ENCODE assay signal across 8 cellular contexts in genomic region chr17:15849054-15849453, GRCh38.
A peak's percentile ranks its signal among the peaks of the same experiment; 100 is the strongest.
DNase-seq lines count a peak whose midpoint lies in the region; ATAC-seq, FAIRE-seq and TF ChIP-seq lines count a peak whose summit lies in the region.
"Not testable (repeated sequence)": the region's sequence is repeated elsewhere in the genome, so short reads cannot be mapped to it uniquely, and the experiment has no call there.

No MANE protein-coding gene starts in this region.

- H3K4me1 ChIP-seq in effector memory CD4-positive, alpha-beta T cell (ENCODE audit: control insufficient read depth, insufficient read depth, low read length, poor library complexity, severe bottlenecking); keratinocyte (ENCODE audit: control insufficient read depth, extremely low read depth, insufficient read depth, low read length); upper lobe of right lung: not testable (repeated sequence)

- H3K79me2 ChIP-seq in keratinocyte (ENCODE audit: control insufficient read depth, insufficient read depth, low read length): not testable (repeated sequence)

- not testable (repeated sequence) for H3K27me3 ChIP-seq in MG63; effector memory CD4-positive, alpha-beta T cell (replicated peaks; ENCODE audit: control insufficient read depth, insufficient read depth, low read length, poor library complexity, severe bottlenecking); keratinocyte (ENCODE audit: control insufficient read depth, extremely low read depth, insufficient read depth, low read length); upper lobe of right lung

- peak; percentile 45 for DNase-seq in MG63
- DNase-seq in T-helper 9 cell: peak; percentile 1
- DNase-seq in activated T-helper 1 cell treated with anti-CD3 and anti-CD28 coated beads, Interleukin-2, amount 50 U/mL, for 16 hours (ENCODE audit: low read depth in 1 of 2, low spot score in 1 of 2): peak; percentile 9 to 21
- peak in 2 of 3 donors; percentile 1 to 8 for DNase-seq in effector memory CD4-positive, alpha-beta T cell
- DNase-seq in keratinocyte (ENCODE audit: low read depth, low spot score): peak; percentile 9
- DNase-seq in stimulated activated CD4-positive, alpha-beta T cell treated with anti-CD3 and anti-CD28 coated beads, Interleukin-12 subunit alpha, Interleukin-12 subunit beta, amount 100 ng/mL, for 4 hours: peak; percentile 55
- peak; percentile 79 for DNase-seq in upper lobe of right lung

- intact Hi-C loops in upper lobe of right lung (cut with DNase I): not testable (repeated sequence)

- not testable (repeated sequence) for H3K4me3 ChIP-seq in MG63; effector memory CD4-positive, alpha-beta T cell (ENCODE audit: insufficient read depth, low read depth, low read length, poor library complexity, severe bottlenecking); keratinocyte (ENCODE audit: control insufficient read depth in 2 of 3, extremely low read depth in 1 of 3, insufficient read depth in 2 of 3, low read depth in 1 of 3, low read length in 3 of 3); upper lobe of right lung

- peak; percentile 46 for TF ChIP-seq CTCF in GM12872 (IDR thresholded peaks at IDR 0.05; ENCODE audit: insufficient read depth, low read depth, low read length)
- peak in 2 of 3 experiments; percentile 47 to 57 for TF ChIP-seq CTCF in keratinocyte (optimal IDR thresholded peaks at IDR 0.05 in 1 of 3, IDR thresholded peaks at IDR 0.05 in 1 of 3, conservative IDR thresholded peaks at IDR 0.05 in 1 of 3; ENCODE audit: extremely low read depth in 1 of 3, insufficient read depth in 2 of 3, low read length in 3 of 3)
- TF ChIP-seq CTCF in upper lobe of right lung (IDR thresholded peaks at IDR 0.05): peak; percentile 44

- not testable (repeated sequence) for H3K27ac ChIP-seq in effector memory CD4-positive, alpha-beta T cell (ENCODE audit: insufficient read depth, low read length, poor library complexity, severe bottlenecking); keratinocyte (ENCODE audit: control insufficient read depth, insufficient read depth, low read length); upper lobe of right lung

- H3K4me2 ChIP-seq in keratinocyte (ENCODE audit: control insufficient read depth, extremely low read depth, insufficient read depth, low read depth, low read length): not testable (repeated sequence)

- not testable (repeated sequence) for FAIRE-seq in keratinocyte (lab: Jason Lieb, UNC)

- not testable (repeated sequence) for H3K9ac ChIP-seq in keratinocyte (ENCODE audit: control insufficient read depth, extremely low read depth, insufficient read depth, low read length)

- peak; percentile 99 for ATAC-seq in upper lobe of right lung

- not testable (repeated sequence) for H3K9me1 ChIP-seq in keratinocyte (ENCODE audit: control insufficient read depth, extremely low read depth, insufficient read depth, low read length)

- H2AFZ ChIP-seq in keratinocyte (ENCODE audit: control insufficient read depth, low read length): not testable (repeated sequence)

- not testable (repeated sequence) for H4K20me1 ChIP-seq in keratinocyte (ENCODE audit: control insufficient read depth, extremely low read depth, insufficient read depth, low read length)

- H3K9me3 ChIP-seq in MG63; effector memory CD4-positive, alpha-beta T cell (ENCODE audit: control insufficient read depth, low read length); keratinocyte (ENCODE audit: control insufficient read depth, low read depth, low read length); upper lobe of right lung: not testable (repeated sequence)

- dilution Hi-C loops in keratinocyte (cut with MboI; ENCODE audit: extremely low pct_ligation_motif_present, low sequenced_read_pairs): not testable (repeated sequence)

- not testable (repeated sequence) for H3K36me3 ChIP-seq in MG63; effector memory CD4-positive, alpha-beta T cell (ENCODE audit: control insufficient read depth, insufficient read depth, low read length); keratinocyte (ENCODE audit: control insufficient read depth in 2 of 2, extremely low read depth in 1 of 2, insufficient read depth in 2 of 2, low read length in 2 of 2); upper lobe of right lung

Comparison
In these comparisons a context has a peak if more than half of its experiments do, and no peak if none do; other contexts are left out.
1. DNase-seq: peak in every context shown above with its lines; median percentile 79 in upper lobe of right lung; 55 in stimulated activated CD4-positive, alpha-beta T cell treated with anti-CD3 and anti-CD28 coated beads, Interleukin-12 subunit alpha, Interleukin-12 subunit beta, amount 100 ng/mL, for 4 hours; 45 in MG63; 15 in activated T-helper 1 cell treated with anti-CD3 and anti-CD28 coated beads, Interleukin-2, amount 50 U/mL, for 16 hours; 9 in keratinocyte; 4 in effector memory CD4-positive, alpha-beta T cell; 1 in T-helper 9 cell.